Comparison of ENCODE assay signal across 13 cellular contexts in the genomic region with DNA sequence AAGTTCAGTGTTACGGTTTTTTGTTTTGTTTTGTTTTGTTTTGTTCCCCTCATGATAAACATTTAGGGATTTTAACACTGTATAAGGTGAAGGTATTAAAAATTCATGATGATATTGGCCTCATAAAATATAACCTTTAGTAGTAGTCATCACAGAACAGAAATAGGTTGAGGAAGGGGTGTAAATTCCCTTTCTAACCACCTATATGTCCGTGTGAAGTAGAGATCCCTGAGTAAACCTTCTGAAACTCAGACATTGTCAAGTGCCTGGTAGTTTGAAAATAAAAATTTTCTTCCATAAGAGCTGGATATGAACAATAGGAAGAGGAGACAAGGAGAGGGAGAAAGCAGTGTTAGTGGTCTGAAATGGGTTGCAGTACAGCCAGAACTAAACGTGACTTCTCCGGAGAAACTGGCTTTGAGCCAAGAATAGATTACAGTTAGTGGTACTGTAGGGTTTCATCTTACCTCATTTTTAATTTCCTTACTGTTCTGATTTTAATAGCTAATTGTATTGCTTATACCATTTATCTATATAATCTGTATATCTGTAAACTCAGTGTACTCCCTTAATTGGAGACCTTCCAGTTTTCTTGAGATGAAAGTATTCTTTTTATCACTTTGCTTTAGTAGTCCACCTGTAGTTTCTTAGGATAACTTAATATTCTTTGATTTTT. TPM values are rescaled to one million over a fixed set of nuclear protein-coding genes. Genes with fewer than 3 reads are reported as not detected.
DNase-seq lines count a peak whose midpoint lies in the region; ATAC-seq and TF ChIP-seq lines count a peak whose summit lies in the region.
"Had no signal": no experiment of that assay in that cellular context is flagged by ENCODE, and none has a peak within 500 bp of the region (broad histone marks: within the 10 kb centered on the region; RNA-seq: fewer than 3 reads in every experiment).

No MANE protein-coding gene starts in this region.

- H3K36me3 Mint-ChIP-seq in CD8-positive, alpha-beta memory T cell: peaks cover 0 to 32% (median 5%) of the 10 kb centered on the region in 3 donors
- H3K36me3 Mint-ChIP-seq in IgD-negative memory B cell (peaks cover 11% of the 10 kb centered on the region), progenitor cell of endocrine pancreas (ENCODE audit: insufficient read depth) (peaks cover 13% of the 10 kb centered on the region)

- H3K27ac Mint-ChIP-seq in CD8-positive, alpha-beta memory T cell: peak overlapping the region in 7 of 8 donors; percentile 4 to 67 (median 30)
- peak overlapping the region in 2 of 3 donors; percentile 72 to 92 for H3K27ac Mint-ChIP-seq in IgD-negative memory B cell
- no peak overlapping the region for H3K27ac Mint-ChIP-seq in progenitor cell of endocrine pancreas

- no peak for ATAC-seq in RWPE2 (ENCODE audit: low read depth)
- ATAC-seq in HG02840 (IDR thresholded peaks at IDR 0.05; ENCODE audit: low FRiP score, unreplicated experiment): no peak
- no peak for ATAC-seq in GM19467 (IDR thresholded peaks at IDR 0.05; ENCODE audit: unreplicated experiment)

- H3K4me1 ChIP-seq in CD8-positive, alpha-beta memory T cell (ENCODE audit: insufficient read depth, low read length): peaks cover 58% of the 10 kb centered on the region
- peaks cover 4% of the 10 kb centered on the region for H3K4me1 ChIP-seq in RWPE2 (ENCODE audit: insufficient read depth, poor library complexity, severe bottlenecking)
- H3K4me1 ChIP-seq in effector memory CD4-positive, alpha-beta T cell (ENCODE audit: control insufficient read depth, insufficient read depth, low read length, poor library complexity, severe bottlenecking): peaks cover 24% of the 10 kb centered on the region

- H3K4me3 ChIP-seq in CD8-positive, alpha-beta memory T cell (ENCODE audit: low read length): no peak overlapping the region
- no peak overlapping the region for H3K4me3 ChIP-seq in RWPE2 (ENCODE audit: severe bottlenecking)
- H3K4me3 ChIP-seq in effector memory CD4-positive, alpha-beta T cell (ENCODE audit: insufficient read depth, low read depth, low read length, poor library complexity, severe bottlenecking): no peak overlapping the region
- H3K4me3 ChIP-seq: transverse colon had no signal

- H3K9me3 ChIP-seq in CD8-positive, alpha-beta memory T cell (ENCODE audit: low read length): no peaks in the 10 kb centered on the region
- no peaks in the 10 kb centered on the region for H3K9me3 ChIP-seq in RWPE2 (ENCODE audit: severe bottlenecking)
- H3K9me3 ChIP-seq in effector memory CD4-positive, alpha-beta T cell (ENCODE audit: control insufficient read depth, low read length): no peaks in the 10 kb centered on the region
- H3K9me3 ChIP-seq: transverse colon had no signal

- no peaks in the 10 kb centered on the region for H3K27me3 ChIP-seq in CD8-positive, alpha-beta memory T cell (ENCODE audit: insufficient read depth, low read length, poor library complexity, severe bottlenecking)
- no peaks in the 10 kb centered on the region for H3K27me3 ChIP-seq in RWPE2 (ENCODE audit: insufficient read depth, poor library complexity, severe bottlenecking)
- H3K27me3 ChIP-seq in effector memory CD4-positive, alpha-beta T cell (replicated peaks; ENCODE audit: control insufficient read depth, insufficient read depth, low read length, poor library complexity, severe bottlenecking): no peaks in the 10 kb centered on the region
- H3K27me3 ChIP-seq: transverse colon had no signal

- DNase-seq in CD8-positive, alpha-beta memory T cell: no peak
- DNase-seq in RWPE2 (ENCODE audit: low spot score) (no peak), fibroblast of the conjunctiva (ENCODE audit: low read depth) (peak; percentile 17), progenitor cell of endocrine pancreas (ENCODE audit: low spot score, unreplicated experiment) (no peak)
- DNase-seq in effector memory CD4-positive, alpha-beta T cell: no peak
- DNase-seq: central memory CD4-positive, alpha-beta T cell; H7; immature natural killer cell; KBM-7; transverse colon had no signal

- peak overlapping the region in 6 of 7 donors; percentile 33 to 72 (median 56) for H3K4me3 Mint-ChIP-seq in CD8-positive, alpha-beta memory T cell
- H3K4me3 Mint-ChIP-seq in IgD-negative memory B cell (peak overlapping the region; percentile 32 to 89 (median 48)), progenitor cell of endocrine pancreas (ENCODE audit: low read depth) (no peak overlapping the region)

- POLR2A ChIA-PET in CD8-positive, alpha-beta memory T cell (lab: Charles Lee): interaction anchor here (0.8 to 1.1 kb wide), 2 partner anchors 18 kb away, joined by 3 read pairs; partner anchors contain the start of gene UGCG

- H3K27me3 Mint-ChIP-seq in CD8-positive, alpha-beta memory T cell: no peaks in the 10 kb centered on the region
- no peaks in the 10 kb centered on the region for H3K27me3 Mint-ChIP-seq in IgD-negative memory B cell
- no peaks in the 10 kb centered on the region for H3K27me3 Mint-ChIP-seq in progenitor cell of endocrine pancreas

- no peak for TF ChIP-seq CTCF in RWPE2 (IDR thresholded peaks at IDR 0.05; ENCODE audit: poor library complexity, severe bottlenecking)
- no peak for TF ChIP-seq CTCF in progenitor cell of endocrine pancreas (IDR thresholded peaks at IDR 0.05; ENCODE audit: unreplicated experiment)

- peaks cover 63 to 79% (median 78%) of the 10 kb centered on the region in 3 donors for H3K4me1 Mint-ChIP-seq in CD8-positive, alpha-beta memory T cell
- peaks cover 65 to 67% (median 65%) of the 10 kb centered on the region in 3 donors for H3K4me1 Mint-ChIP-seq in IgD-negative memory B cell
- peaks cover 3% of the 10 kb centered on the region for H3K4me1 Mint-ChIP-seq in progenitor cell of endocrine pancreas (ENCODE audit: low read depth)

- CTCF ChIA-PET in CD8-positive, alpha-beta memory T cell (lab: Charles Lee): interaction anchor here (0.9 to 1.7 kb wide), 5 partner anchors 9 to 184 kb away, joined by 3 to 5 read pairs (median 3); partner anchors contain the start of gene UGCG

- no peaks in the 10 kb centered on the region for H3K9me3 Mint-ChIP-seq in CD8-positive, alpha-beta memory T cell
- H3K9me3 Mint-ChIP-seq in IgD-negative memory B cell: no peaks in the 10 kb centered on the region
- no peaks in the 10 kb centered on the region for H3K9me3 Mint-ChIP-seq in progenitor cell of endocrine pancreas (ENCODE audit: low read depth)
- H3K9me3 Mint-ChIP-seq: immature natural killer cell had no signal

- H3K27ac ChIP-seq in CD8-positive, alpha-beta memory T cell (ENCODE audit: low read depth, low read length): no peak overlapping the region
- H3K27ac ChIP-seq in RWPE2 (ENCODE audit: poor library complexity, severe bottlenecking): peak overlapping the region; percentile 7
- no peak overlapping the region for H3K27ac ChIP-seq in effector memory CD4-positive, alpha-beta T cell (ENCODE audit: insufficient read depth, low read length, poor library complexity, severe bottlenecking)
- H3K27ac ChIP-seq: transverse colon had no signal

- H3K36me3 ChIP-seq in CD8-positive, alpha-beta memory T cell (ENCODE audit: insufficient read depth, low read length): peaks cover 5% of the 10 kb centered on the region
- peaks cover 67% of the 10 kb centered on the region for H3K36me3 ChIP-seq in RWPE2 (ENCODE audit: low read depth)
- no peaks in the 10 kb centered on the region for H3K36me3 ChIP-seq in effector memory CD4-positive, alpha-beta T cell (ENCODE audit: control insufficient read depth, insufficient read depth, low read length)

RNA-seq across cellular contexts. Expression of gene UGCG, which starts 18.3 kb away (rescaled TPM):
- total RNA-seq in CD8-positive, alpha-beta memory T cell: 10 to 100 TPM; 20.4 to 23.2 TPM
- 13.1 TPM for polyA plus RNA-seq in CD8-positive, alpha-beta memory T cell
- polyA plus RNA-seq in IgD-negative memory B cell: 23.7 TPM
- 26.8 and 27.7 TPM in 2 replicates for total RNA-seq in progenitor cell of endocrine pancreas
